ENCODE assay signal across 1 cellular context in the genomic region with DNA sequence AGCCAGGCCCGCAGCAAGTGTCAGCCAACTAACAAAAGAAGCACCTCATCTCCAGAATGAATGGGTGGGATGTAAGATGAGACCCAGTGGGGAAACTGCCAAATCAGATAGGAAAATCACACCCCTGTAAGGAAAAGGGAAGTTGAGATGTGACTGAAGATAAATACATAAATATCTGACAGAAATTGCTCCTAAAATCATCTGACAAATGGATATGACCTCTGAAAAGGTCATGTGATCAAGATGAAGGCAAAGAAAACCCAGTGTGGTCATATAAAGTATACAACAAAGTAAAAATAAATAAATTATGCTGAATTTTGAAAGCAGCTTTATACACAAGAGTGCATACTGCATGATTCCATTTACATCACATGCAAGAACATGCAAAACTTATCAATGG.
TF ChIP-seq lines count a peak whose summit lies in the region.

No MANE protein-coding gene starts in this region.

TF ChIP-seq in IMR-90, 13 proteins besides CTCF, POLR2A, EP300 and RAD21:
- TF ChIP-seq SMC3 (IDR thresholded peaks at IDR 0.05; ENCODE audit: low read depth, low read length), result no peak
- TF ChIP-seq, protein P1, sequence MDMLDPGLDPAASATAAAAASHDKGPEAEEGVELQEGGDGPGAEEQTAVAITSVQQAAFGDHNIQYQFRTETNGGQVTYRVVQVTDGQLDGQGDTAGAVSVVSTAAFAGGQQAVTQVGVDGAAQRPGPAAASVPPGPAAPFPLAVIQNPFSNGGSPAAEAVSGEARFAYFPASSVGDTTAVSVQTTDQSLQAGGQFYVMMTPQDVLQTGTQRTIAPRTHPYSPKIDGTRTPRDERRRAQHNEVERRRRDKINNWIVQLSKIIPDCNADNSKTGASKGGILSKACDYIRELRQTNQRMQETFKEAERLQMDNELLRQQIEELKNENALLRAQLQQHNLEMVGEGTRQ (IDR thresholded peaks at IDR 0.05; ENCODE audit: low read depth, low read length), result no peak
- TF ChIP-seq CHD1 (IDR thresholded peaks at IDR 0.05; ENCODE audit: low read depth, low read length), result no peak
- TF ChIP-seq RFX5 (IDR thresholded peaks at IDR 0.05; ENCODE audit: low read depth, low read length), result no peak
- no peak for TF ChIP-seq CEBPB (IDR thresholded peaks at IDR 0.05; ENCODE audit: low read depth, low read length)
- no peak for TF ChIP-seq MAZ (IDR thresholded peaks at IDR 0.05; ENCODE audit: borderline replicate concordance, low read depth, low read length)
- TF ChIP-seq MXI1 (IDR thresholded peaks at IDR 0.05; ENCODE audit: borderline replicate concordance, low read depth, low read length), result no peak
- TF ChIP-seq, protein P2, sequence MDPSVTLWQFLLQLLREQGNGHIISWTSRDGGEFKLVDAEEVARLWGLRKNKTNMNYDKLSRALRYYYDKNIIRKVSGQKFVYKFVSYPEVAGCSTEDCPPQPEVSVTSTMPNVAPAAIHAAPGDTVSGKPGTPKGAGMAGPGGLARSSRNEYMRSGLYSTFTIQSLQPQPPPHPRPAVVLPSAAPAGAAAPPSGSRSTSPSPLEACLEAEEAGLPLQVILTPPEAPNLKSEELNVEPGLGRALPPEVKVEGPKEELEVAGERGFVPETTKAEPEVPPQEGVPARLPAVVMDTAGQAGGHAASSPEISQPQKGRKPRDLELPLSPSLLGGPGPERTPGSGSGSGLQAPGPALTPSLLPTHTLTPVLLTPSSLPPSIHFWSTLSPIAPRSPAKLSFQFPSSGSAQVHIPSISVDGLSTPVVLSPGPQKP (IDR thresholded peaks at IDR 0.05; ENCODE audit: borderline replicate concordance, low read depth, low read length), result no peak
- TF ChIP-seq RCOR1 (IDR thresholded peaks at IDR 0.05; ENCODE audit: insufficient replicate concordance, low read length), result no peak
- no peak for TF ChIP-seq NFE2L2 (IDR thresholded peaks at IDR 0.05; ENCODE audit: low read depth, low read length)
- no peak for TF ChIP-seq MAFK (IDR thresholded peaks at IDR 0.05; ENCODE audit: low read depth, low read length)
- no peak for TF ChIP-seq BHLHE40 (IDR thresholded peaks at IDR 0.05; ENCODE audit: low read depth, low read length)
- TF ChIP-seq FOS (IDR thresholded peaks at IDR 0.05; ENCODE audit: low read depth, low read length), result no peak
